In genomic region chr7:27149817-27150567, GRCh38 we compare ENCODE assay signal across 1 cellular context.
TF ChIP-seq lines count a peak whose summit lies in the region.

No MANE protein-coding gene starts in this region.

TF ChIP-seq in WTC11, 78 proteins besides CTCF, POLR2A, EP300 and RAD21 (continued from another document):
- TF ChIP-seq STAT6 (CRISPR knock-in tag; conservative IDR thresholded peaks at IDR 0.05; ENCODE audit: low read depth) (no peak), SMAD4 (CRISPR knock-in tag; IDR thresholded peaks at IDR 0.05) (no peak), ETV6 (CRISPR knock-in tag; IDR thresholded peaks at IDR 0.05) (no peak), AR (CRISPR knock-in tag; IDR thresholded peaks at IDR 0.05) (no peak), OVOL2 (CRISPR knock-in tag; IDR thresholded peaks at IDR 0.05; ENCODE audit: borderline replicate concordance) (no peak), GABPB1 (CRISPR knock-in tag; IDR thresholded peaks at IDR 0.05) (no peak), E2F4 (CRISPR knock-in tag; IDR thresholded peaks at IDR 0.05; ENCODE audit: borderline replicate concordance, low read depth) (no peak), HMGXB4 (CRISPR knock-in tag; IDR thresholded peaks at IDR 0.05) (no peak), ZBTB21 (CRISPR knock-in tag; IDR thresholded peaks at IDR 0.05; ENCODE audit: borderline replicate concordance) (no peak), RELA (CRISPR knock-in tag; IDR thresholded peaks at IDR 0.05; ENCODE audit: borderline replicate concordance) (no peak), ZMAT4 (CRISPR knock-in tag; IDR thresholded peaks at IDR 0.05) (no peak), NFYB (CRISPR knock-in tag; conservative IDR thresholded peaks at IDR 0.05; ENCODE audit: low read depth) (no peak), GTF2I (CRISPR knock-in tag; conservative IDR thresholded peaks at IDR 0.05) (no peak), NFE2L1 (CRISPR knock-in tag; IDR thresholded peaks at IDR 0.05) (no peak), MAX (CRISPR knock-in tag; IDR thresholded peaks at IDR 0.05) (no peak)
TF ChIP-seq in WTC11: peak in this region for 0.
